8 cellular contexts compared by ENCODE assay signal in genomic region chr17:38428643-38429371, GRCh38. TPM values are rescaled to one million over a fixed set of nuclear protein-coding genes. Genes with fewer than 3 reads are reported as not detected.
DNase-seq lines count a peak whose midpoint lies in the region; ATAC-seq and TF ChIP-seq lines count a peak whose summit lies in the region.

No MANE protein-coding gene starts in this region.

- H3K4me1 Mint-ChIP-seq in stimulated activated effector memory CD8-positive, alpha-beta T cell treated with anti-CD3 and anti-CD28 coated beads, Interleukin-12 subunit alpha, Interleukin-12 subunit beta, amount 100 ng/mL, for 72 hours, result peaks cover 35% of the 10 kb centered on the region

- peak overlapping the region; percentile 70 for H3K4me2 ChIP-seq in OCI-LY1 (ENCODE audit: low read length)

- H3K4me3 Mint-ChIP-seq in stimulated activated effector memory CD8-positive, alpha-beta T cell treated with anti-CD3 and anti-CD28 coated beads, Interleukin-12 subunit alpha, Interleukin-12 subunit beta, amount 100 ng/mL, for 72 hours, result peak overlapping the region; percentile 61

- peak overlapping the region; percentile 19 for H3K4me3 ChIP-seq in OCI-LY1 (ENCODE audit: low read depth, low read length, poor library complexity, severe bottlenecking)
- peak overlapping the region; percentile 71 for H3K4me3 ChIP-seq in colonic mucosa

- peak overlapping the region; percentile 65 for H3K9ac ChIP-seq in ES-I3 (ENCODE audit: low read depth, low read length)
- no peak overlapping the region for H3K9ac ChIP-seq in OCI-LY1 (ENCODE audit: low read length)
- peak overlapping the region; percentile 34 to 82 for H3K9ac ChIP-seq in colonic mucosa (ENCODE audit: low read depth in 2 of 2, low read length in 2 of 2)

- H3K4me1 ChIP-seq in ES-I3 (ENCODE audit: insufficient read depth, low read length), result peaks cover 43% of the 10 kb centered on the region
- peaks cover 5% of the 10 kb centered on the region for H3K4me1 ChIP-seq in OCI-LY1 (ENCODE audit: insufficient read depth, low read length, severe bottlenecking)
- H3K4me1 ChIP-seq in colonic mucosa, result peaks cover 4% of the 10 kb centered on the region

- no peaks in the 10 kb centered on the region for H4K20me1 ChIP-seq in OCI-LY1 (ENCODE audit: insufficient read depth, low read length)

- H3K27ac Mint-ChIP-seq in stimulated activated effector memory CD8-positive, alpha-beta T cell treated with anti-CD3 and anti-CD28 coated beads, Interleukin-12 subunit alpha, Interleukin-12 subunit beta, amount 100 ng/mL, for 72 hours, result peak overlapping the region; percentile 24

- no peaks in the 10 kb centered on the region for H3K9me2 ChIP-seq in OCI-LY1 (ENCODE audit: low read depth, low read length)

- H3K9me3 Mint-ChIP-seq in stimulated activated effector memory CD8-positive, alpha-beta T cell treated with anti-CD3 and anti-CD28 coated beads, Interleukin-12 subunit alpha, Interleukin-12 subunit beta, amount 100 ng/mL, for 72 hours, result no peaks in the 10 kb centered on the region

- no peaks in the 10 kb centered on the region for H3K27me3 ChIP-seq in OCI-LY1 (ENCODE audit: insufficient read depth, low read length)
- no peaks in the 10 kb centered on the region for H3K27me3 ChIP-seq in colonic mucosa

- intact Hi-C loops in colonic mucosa (cut with DNase I), result no loop called here

- H3K27ac ChIP-seq in OCI-LY1 (ENCODE audit: low read depth, low read length, poor library complexity, severe bottlenecking), result no peak overlapping the region
- H3K27ac ChIP-seq in colonic mucosa, result peak overlapping the region; percentile 85

- no peak for TF ChIP-seq CTCF in OCI-LY1 (IDR thresholded peaks at IDR 0.05; ENCODE audit: low read length)
- TF ChIP-seq CTCF in colonic mucosa (IDR thresholded peaks at IDR 0.05), result no peak

- no peak for TF ChIP-seq POLR2A in erythroblast (IDR thresholded peaks at IDR 0.05; ENCODE audit: low read length)

- no peaks in the 10 kb centered on the region for H3K36me3 Mint-ChIP-seq in stimulated activated effector memory CD8-positive, alpha-beta T cell treated with anti-CD3 and anti-CD28 coated beads, Interleukin-12 subunit alpha, Interleukin-12 subunit beta, amount 100 ng/mL, for 72 hours

- no peak overlapping the region for H2AFZ ChIP-seq in OCI-LY1 (ENCODE audit: low read length)

- no peaks in the 10 kb centered on the region for H3K36me3 ChIP-seq in ES-I3 (ENCODE audit: insufficient read depth, low read length)
- no peaks in the 10 kb centered on the region for H3K36me3 ChIP-seq in OCI-LY1 (ENCODE audit: insufficient read depth, low read length)
- no peaks in the 10 kb centered on the region for H3K36me3 ChIP-seq in colonic mucosa

- DNase-seq in colonic mucosa (no peak), left kidney (ENCODE audit: low read depth, low spot score) (peak; percentile 63), erythroblast (lab: John Stamatoyannopoulos, UW) (no peak)
- DNase-seq in stimulated activated effector memory CD8-positive, alpha-beta T cell treated with anti-CD3 and anti-CD28 coated beads, Interleukin-12 subunit alpha, Interleukin-12 subunit beta, amount 100 ng/mL, for 72 hours (ENCODE audit: low spot score in 2 of 2), result no peak

- H3K9me3 ChIP-seq in ES-I3 (ENCODE audit: control insufficient read depth, insufficient read depth, low read length) (no peaks in the 10 kb centered on the region), OCI-LY1 (ENCODE audit: low read length) (no peaks in the 10 kb centered on the region), colonic mucosa (no peaks in the 10 kb centered on the region)

- peak; percentile 46 for ATAC-seq in stimulated activated effector memory CD8-positive, alpha-beta T cell treated with anti-CD3 and anti-CD28 coated beads, Interleukin-12 subunit alpha, Interleukin-12 subunit beta, amount 100 ng/mL, for 72 hours
- no peak for ATAC-seq in HG02610 (IDR thresholded peaks at IDR 0.05; ENCODE audit: unreplicated experiment)
- ATAC-seq in HG03565 (IDR thresholded peaks at IDR 0.05; ENCODE audit: unreplicated experiment), result no peak

- no peaks in the 10 kb centered on the region for H3K79me2 ChIP-seq in OCI-LY1 (ENCODE audit: insufficient read depth, low read length)

- H3F3A ChIP-seq in OCI-LY1 (ENCODE audit: insufficient read depth, low read length), result no peaks in the 10 kb centered on the region

RNA-seq across cellular contexts. Expression of gene ARHGAP23, which starts 0.5 kb away (rescaled TPM):
- 10 to 100 TPM in 1 of 2 donors, 1 to 10 TPM in 1; 4.0 to 14.1 TPM for total RNA-seq in colonic mucosa
